Comparison of ENCODE assay signal across 20 cellular contexts in genomic region chr12:50117057-50117622, GRCh38. TPM values are rescaled to one million over a fixed set of nuclear protein-coding genes. Genes with fewer than 3 reads are reported as not detected.
DNase-seq lines count a peak whose midpoint lies in the region; ATAC-seq, FAIRE-seq and TF ChIP-seq lines count a peak whose summit lies in the region.
"Had no signal": no experiment of that assay in that cellular context is flagged by ENCODE, and none has a peak within 500 bp of the region (broad histone marks: within the 10 kb centered on the region; RNA-seq: fewer than 3 reads in every experiment).

No MANE protein-coding gene starts in this region.

- TF ChIP-seq CTCF in esophagus muscularis mucosa (IDR thresholded peaks at IDR 0.05): no peak
- no peak for TF ChIP-seq CTCF in upper lobe of right lung (IDR thresholded peaks at IDR 0.05)

- H2AK5ac ChIP-seq in mesenchymal stem cell (ENCODE audit: low read length, severe bottlenecking): no peak overlapping the region

- peak overlapping the region; percentile 11 for H3K4me2 ChIP-seq in mesenchymal stem cell (ENCODE audit: low read length, poor library complexity, severe bottlenecking)
- H3K4me2 ChIP-seq: PC-9, SK-N-SH had no signal

- no peak for TF ChIP-seq EP300 in esophagus muscularis mucosa (IDR thresholded peaks at IDR 0.05)

- no peaks in the 10 kb centered on the region for H3K9me3 Mint-ChIP-seq in activated T-cell treated with anti-CD3 and anti-CD28 coated beads, Interleukin-2, amount 50 U/mL, for 24 hours

- H3K4ac ChIP-seq in mesenchymal stem cell (ENCODE audit: low read depth in 1 of 2, low read length in 2 of 2): no peak overlapping the region

- H2BK15ac ChIP-seq in mesenchymal stem cell (ENCODE audit: low read depth, poor library complexity, severe bottlenecking): no peak overlapping the region

- H3K23ac ChIP-seq in mesenchymal stem cell (ENCODE audit: low read length in 2 of 2): no peak overlapping the region

- H3K27me3 Mint-ChIP-seq in activated T-cell treated with anti-CD3 and anti-CD28 coated beads, Interleukin-2, amount 50 U/mL, for 24 hours: no peaks in the 10 kb centered on the region

- H3K9me3 ChIP-seq in esophagus muscularis mucosa (no peaks in the 10 kb centered on the region), mesenchymal stem cell (ENCODE audit: control insufficient read depth, low read length) (no peaks in the 10 kb centered on the region), upper lobe of right lung (no peaks in the 10 kb centered on the region)
- H3K9me3 ChIP-seq: HAP-1, SK-N-SH had no signal

- peaks cover 27% of the 10 kb centered on the region for H3K79me1 ChIP-seq in mesenchymal stem cell (replicated peaks; ENCODE audit: low read length, poor library complexity, severe bottlenecking)

- no peak overlapping the region for H4K8ac ChIP-seq in mesenchymal stem cell (ENCODE audit: low read length)

- H3K36me3 ChIP-seq in esophagus muscularis mucosa: peaks cover 0 to 52% (median 39%) of the 10 kb centered on the region in 4 donors
- peaks cover 35 to 58% of the 10 kb centered on the region in 2 experiments for H3K36me3 ChIP-seq in mesenchymal stem cell (ENCODE audit: control insufficient read depth in 1 of 2, insufficient read depth in 2 of 2, low read depth in 1 of 2, low read length in 2 of 2)
- H3K36me3 ChIP-seq in upper lobe of right lung: peaks cover 65% of the 10 kb centered on the region

- H3K9ac ChIP-seq in mesenchymal stem cell (ENCODE audit: low read length): peak overlapping the region; percentile 5
- H3K9ac ChIP-seq: SK-N-SH had no signal

- no peak overlapping the region for H2BK120ac ChIP-seq in mesenchymal stem cell (ENCODE audit: low read depth, low read length)

- H3K18ac ChIP-seq in mesenchymal stem cell (ENCODE audit: low read depth in 1 of 2, low read length in 2 of 2): no peak overlapping the region

- TF ChIP-seq POLR2A in esophagus muscularis mucosa (IDR thresholded peaks at IDR 0.05; ENCODE audit: low read depth): no peak
- TF ChIP-seq POLR2A in GM12892 (IDR thresholded peaks at IDR 0.05; ENCODE audit: low read depth, low read length): no peak

- peaks cover 43% of the 10 kb centered on the region for H3K4me1 Mint-ChIP-seq in activated T-cell treated with anti-CD3 and anti-CD28 coated beads, Interleukin-2, amount 50 U/mL, for 24 hours (ENCODE audit: low read depth)

- DNase-seq in activated T-cell treated with anti-CD3 and anti-CD28 coated beads, Interleukin-2, amount 50 U/mL, for 24 hours: peak; percentile 12
- no peak for DNase-seq in activated T-cell treated with anti-CD3 and anti-CD28 coated beads, Interleukin-2, amount 50 U/mL, for 48 hours
- no peak for DNase-seq in esophagus muscularis mucosa (ENCODE audit: extremely low spot score)
- no peak for DNase-seq in mesenchymal stem cell
- DNase-seq in upper lobe of right lung: peak; percentile 72
- DNase-seq in AG20443 (ENCODE audit: low spot score): no peak
- no peak for DNase-seq in GM12892 (ENCODE audit: insufficient read length)
- DNase-seq: ACHN; activated CD8-positive, alpha-beta memory T cell treated with anti-CD3 and anti-CD28 coated beads for 24 hours; activated gamma-delta T cell treated with Interleukin-2 at 50 U/mL for 16 hours; MM.1S; NCI-H2081; NCI-H526 treated with DMSO at 0.1 percent for 48 hours; PC-9; SK-N-SH; stimulated activated CD4-positive, alpha-beta T cell treated with anti-CD3 and anti-CD28 coated beads, Interleukin-4, amount 100 ng/mL, for 24 hours had no signal

- FAIRE-seq in GM12892 (lab: Jason Lieb, UNC): no peak

- H3K27ac Mint-ChIP-seq in activated T-cell treated with anti-CD3 and anti-CD28 coated beads, Interleukin-2, amount 50 U/mL, for 24 hours: peak overlapping the region; percentile 81

- ATAC-seq in upper lobe of right lung (peak; percentile 79), HG03520 (IDR thresholded peaks at IDR 0.05; ENCODE audit: unreplicated experiment) (no peak)

- H3K27ac ChIP-seq in esophagus muscularis mucosa (replicated peaks in 1 of 4) (peak overlapping the region in 3 of 4 donors; percentile 40 to 60 (median 47)), mesenchymal stem cell (ENCODE audit: low read length, poor library complexity, severe bottlenecking) (no peak overlapping the region), upper lobe of right lung (peak overlapping the region; percentile 55)
- H3K27ac ChIP-seq: PC-9 had no signal

- H4K91ac ChIP-seq in mesenchymal stem cell (ENCODE audit: low read length): no peak overlapping the region

- H3K4me3 ChIP-seq in esophagus muscularis mucosa (no peak overlapping the region), mesenchymal stem cell (ENCODE audit: insufficient read depth in 1 of 2, low read depth in 1 of 2, low read length in 2 of 2) (no peak overlapping the region), upper lobe of right lung (no peak overlapping the region)
- H3K4me3 ChIP-seq: HAP-1, PC-9 had no signal

- no peaks in the 10 kb centered on the region for H3K27me3 ChIP-seq in esophagus muscularis mucosa
- H3K27me3 ChIP-seq in mesenchymal stem cell (ENCODE audit: control insufficient read depth in 1 of 2, insufficient read depth in 1 of 2, low read length in 2 of 2): no peaks in the 10 kb centered on the region
- H3K27me3 ChIP-seq in upper lobe of right lung: no peaks in the 10 kb centered on the region

- no peak overlapping the region for H3K14ac ChIP-seq in mesenchymal stem cell (ENCODE audit: low read length in 2 of 2)

- H2BK5ac ChIP-seq in mesenchymal stem cell (ENCODE audit: low read depth, low read length, poor library complexity, severe bottlenecking): no peak overlapping the region

- H2AFZ ChIP-seq in mesenchymal stem cell (ENCODE audit: low read depth, low read length): no peak overlapping the region
- H2AFZ ChIP-seq: PC-9 had no signal

- H3K4me1 ChIP-seq in esophagus muscularis mucosa: peaks cover 34 to 84% (median 60%) of the 10 kb centered on the region in 4 donors
- H3K4me1 ChIP-seq in mesenchymal stem cell (ENCODE audit: control insufficient read depth, insufficient read depth, low read depth, low read length): peaks cover 2% of the 10 kb centered on the region
- peaks cover 25% of the 10 kb centered on the region for H3K4me1 ChIP-seq in upper lobe of right lung

- H3K36me3 Mint-ChIP-seq in activated T-cell treated with anti-CD3 and anti-CD28 coated beads, Interleukin-2, amount 50 U/mL, for 24 hours (ENCODE audit: low read depth): peaks cover 75% of the 10 kb centered on the region

- H3K4me3 Mint-ChIP-seq in activated T-cell treated with anti-CD3 and anti-CD28 coated beads, Interleukin-2, amount 50 U/mL, for 24 hours: no peak overlapping the region

- intact Hi-C loops in esophagus muscularis mucosa (cut with DNase I) (no loop called here), upper lobe of right lung (cut with DNase I) (no loop called here)

- WGBS in esophagus muscularis mucosa: 75% methylated on average over 6 of the region's 6 CpGs
- WGBS in mesenchymal stem cell: over 99% methylated on average over 6 of the region's 6 CpGs

- no peak overlapping the region for H2BK12ac ChIP-seq in mesenchymal stem cell (ENCODE audit: low read length in 2 of 2)

RNA-seq across cellular contexts. Expression of gene COX14, which starts 5.1 kb away (rescaled TPM):
- total RNA-seq in esophagus muscularis mucosa: 100 to 1,000 TPM in 1 of 4 donors, 10 to 100 TPM in 3; 52.8 to 105 (median 87.6) TPM
- polyA plus RNA-seq in mesenchymal stem cell (2013, experiment 1 of 2): 143 TPM
- 147 TPM for polyA plus RNA-seq in mesenchymal stem cell (2013, experiment 2 of 2)
- 68.5 TPM for total RNA-seq in upper lobe of right lung
- polyA plus RNA-seq in GM12892 (2012; ENCODE audit: missing spikeins): 83.6 TPM

RNA-seq across cellular contexts. Expression of gene GPD1, which starts 13.3 kb away (rescaled TPM):
- total RNA-seq in esophagus muscularis mucosa (1 to 10 TPM in 1 of 4 donors, under 1 TPM in 3; 0.17 to 2.5 (median 0.60) TPM), upper lobe of right lung (32.9 TPM)
- not detected for polyA plus RNA-seq in mesenchymal stem cell (2013, experiment 1 of 2)
- polyA plus RNA-seq in mesenchymal stem cell (2013, experiment 2 of 2): not detected
- polyA plus RNA-seq in GM12892 (2012; ENCODE audit: missing spikeins): 1.1 TPM
- total RNA-seq: G401 had no signal

RNA-seq across cellular contexts. Expression of gene SMARCD1, which starts 32.0 kb away (rescaled TPM):
- 10 to 100 TPM; 20.3 to 72.4 (median 45.2) TPM for total RNA-seq in esophagus muscularis mucosa
- polyA plus RNA-seq in mesenchymal stem cell (2013, experiment 1 of 2): 38.9 TPM
- polyA plus RNA-seq in mesenchymal stem cell (2013, experiment 2 of 2): 37.6 TPM
- 44.0 TPM for total RNA-seq in upper lobe of right lung
- polyA plus RNA-seq in GM12892 (2012; ENCODE audit: missing spikeins): 43.4 TPM

RNA-seq across cellular contexts. Expression of gene CERS5, which starts 50.0 kb away (rescaled TPM):
- total RNA-seq in esophagus muscularis mucosa (10 to 100 TPM; 23.0 to 33.6 (median 27.5) TPM), upper lobe of right lung (33.2 TPM)
- polyA plus RNA-seq in mesenchymal stem cell (2013, experiment 1 of 2): 41.5 TPM
- polyA plus RNA-seq in mesenchymal stem cell (2013, experiment 2 of 2): 44.3 TPM
- polyA plus RNA-seq in GM12892 (2012; ENCODE audit: missing spikeins): 40.3 TPM

RNA-seq across cellular contexts. Expression of gene ASIC1, which starts 59.7 kb away (rescaled TPM):
- total RNA-seq in esophagus muscularis mucosa (1 to 10 TPM in 3 of 4 donors, under 1 TPM in 1; 0.66 to 5.6 (median 2.9) TPM), upper lobe of right lung (0.35 TPM)
- 6.4 TPM for polyA plus RNA-seq in mesenchymal stem cell (2013, experiment 1 of 2)
- 6.0 TPM for polyA plus RNA-seq in mesenchymal stem cell (2013, experiment 2 of 2)
- polyA plus RNA-seq in GM12892 (2012; ENCODE audit: missing spikeins): 0.51 TPM
- total RNA-seq: lung microvascular endothelial cell had no signal

Comparison
In these comparisons a context has a peak if more than half of its experiments do, and no peak if none do; other contexts are left out.
1. DNase-seq: peak in activated T-cell treated with anti-CD3 and anti-CD28 coated beads, Interleukin-2, amount 50 U/mL, for 24 hours (single experiment) and upper lobe of right lung (single experiment); none in activated T-cell treated with anti-CD3 and anti-CD28 coated beads, Interleukin-2, amount 50 U/mL, for 48 hours (0 of 2), esophagus muscularis mucosa (single experiment), mesenchymal stem cell (single experiment), AG20443 (single experiment) and GM12892 (single experiment).